Comparison of ENCODE assay signal across 1 cellular context in genomic region chr5:137902389-137903133, GRCh38.
TF ChIP-seq lines count a peak whose summit lies in the region.

No MANE protein-coding gene starts in this region.

TF ChIP-seq in GM12878, 131 proteins besides CTCF, POLR2A, EP300 and RAD21 (continued from another document):
- TF ChIP-seq PKNOX1 (IDR thresholded peaks at IDR 0.05) = no peak
- TF ChIP-seq EGR1 (IDR thresholded peaks at IDR 0.05; ENCODE audit: borderline replicate concordance in 1 of 2, low read depth in 2 of 2, low read length in 2 of 2) = no peak
- TF ChIP-seq ATF2 (IDR thresholded peaks at IDR 0.05; ENCODE audit: low read length) = 0 out of 2 replicates have a peak, but pooled peaks have one; percentile 18
- TF ChIP-seq RUNX3 (IDR thresholded peaks at IDR 0.05; ENCODE audit: low read length) = peak; percentile 87
- no peak for TF ChIP-seq REST (IDR thresholded peaks at IDR 0.05; ENCODE audit: low read depth, low read length)
- TF ChIP-seq NKRF (conservative IDR thresholded peaks at IDR 0.05) = no peak
- no peak for TF ChIP-seq ZBTB4 (CRISPR knock-in tag; IDR thresholded peaks at IDR 0.05)
- TF ChIP-seq MEF2A (IDR thresholded peaks at IDR 0.05; ENCODE audit: insufficient read depth, low read depth, low read length) = peak; percentile 69
- no peak for TF ChIP-seq IRF4 (IDR thresholded peaks at IDR 0.05; ENCODE audit: low read depth, low read length)
- no peak for TF ChIP-seq USF2 (IDR thresholded peaks at IDR 0.05; ENCODE audit: borderline replicate concordance, low read depth, low read length)
TF ChIP-seq in GM12878: peak in this region for 5.
